ENCODE assay signal across 10 cellular contexts in the genomic region with DNA sequence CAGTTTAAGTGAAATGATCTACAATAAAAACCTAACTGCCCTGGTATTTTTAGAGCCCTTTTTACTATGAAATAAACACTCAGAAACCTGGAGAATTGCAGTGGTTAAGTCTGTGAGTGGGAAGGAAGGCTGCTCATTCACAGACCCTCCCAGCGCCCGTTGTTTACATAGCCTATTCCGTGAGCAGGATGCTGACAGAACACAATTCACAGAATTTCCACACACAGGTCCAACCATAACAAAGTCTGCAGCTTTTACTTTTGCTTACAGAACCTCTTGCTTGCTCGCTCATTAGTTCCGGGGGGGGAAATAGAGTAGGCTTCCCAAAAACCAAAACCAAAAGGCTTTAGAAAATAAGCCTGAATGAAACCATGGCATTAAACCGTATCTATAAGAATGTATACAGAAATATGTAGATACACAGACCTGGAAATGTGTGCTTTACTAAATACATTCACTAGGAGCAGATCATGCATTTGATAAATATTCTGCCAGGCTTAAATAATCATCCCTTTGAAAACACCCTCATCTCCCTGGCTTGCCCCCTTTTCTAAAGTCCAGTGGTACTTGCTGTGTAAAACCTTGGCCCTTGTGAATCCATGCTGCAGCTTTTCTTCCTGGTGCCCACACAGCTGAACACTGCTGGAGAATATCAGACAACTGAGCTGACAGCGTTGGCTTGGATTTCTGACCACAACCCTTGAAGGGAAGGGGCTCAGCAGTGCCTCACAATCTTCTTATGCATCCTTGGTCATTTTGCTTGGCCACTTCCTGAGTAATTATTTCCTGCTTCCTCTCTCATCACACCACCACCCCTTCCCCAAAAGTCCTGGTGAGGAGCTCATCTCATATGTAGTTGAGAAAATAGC.
DNase-seq lines count a peak whose midpoint lies in the region; ATAC-seq, FAIRE-seq and TF ChIP-seq lines count a peak whose summit lies in the region.
"Had no signal": no experiment of that assay in that cellular context is flagged by ENCODE, and none has a peak within 500 bp of the region (broad histone marks: within the 10 kb centered on the region; RNA-seq: fewer than 3 reads in every experiment).

No MANE protein-coding gene starts in this region.

- H3K27ac ChIP-seq in KOPT-K1 (ENCODE audit: low read depth, low read length, poor library complexity, severe bottlenecking) (peak overlapping the region; percentile 5), OCI-LY7 (ENCODE audit: low read depth, low read length, poor library complexity, severe bottlenecking) (no peak overlapping the region)

- H3K4me2 ChIP-seq in OCI-LY7 (ENCODE audit: low read length), result no peak overlapping the region

- CTCF ChIA-PET in OCI-LY7 (lab: Charles Lee; ENCODE audit: unreplicated experiment), result no interaction called here

- no peaks in the 10 kb centered on the region for H4K20me1 ChIP-seq in OCI-LY7 (ENCODE audit: insufficient read depth, low read length)

- H3K9me3 ChIP-seq in KOPT-K1 (ENCODE audit: insufficient read depth, low read length, poor library complexity, severe bottlenecking) (no peaks in the 10 kb centered on the region), OCI-LY7 (ENCODE audit: low read length) (no peaks in the 10 kb centered on the region)

- H3K36me3 ChIP-seq in KOPT-K1 (ENCODE audit: insufficient read depth, low read length) (no peaks in the 10 kb centered on the region), OCI-LY7 (ENCODE audit: insufficient read depth, low read length) (no peaks in the 10 kb centered on the region)

- BruUV-seq in OCI-LY7 (replicated peaks; lab: Mats Ljungman, UMichigan), result no TSS peak

- no peak for ATAC-seq in GM21367 (IDR thresholded peaks at IDR 0.05; ENCODE audit: unreplicated experiment)
- no peak for ATAC-seq in GM21825 (IDR thresholded peaks at IDR 0.05; ENCODE audit: unreplicated experiment)

- intact Hi-C loops in OCI-LY7 (cut with micrococcal nuclease; ENCODE audit: unreplicated experiment), result no loop called here

- H2AFZ ChIP-seq in OCI-LY7 (ENCODE audit: low read length), result no peak overlapping the region

- TF ChIP-seq CTCF in WI38 (IDR thresholded peaks at IDR 0.05; ENCODE audit: low read depth, low read length), result no peak
- TF ChIP-seq CTCF in OCI-LY7 (conservative IDR thresholded peaks at IDR 0.05; ENCODE audit: low read length), result no peak

- H3K79me2 ChIP-seq in OCI-LY7 (ENCODE audit: insufficient read depth, low read depth, low read length), result no peaks in the 10 kb centered on the region

- no peak for TF ChIP-seq POLR2A in GM12891 (IDR thresholded peaks at IDR 0.05; ENCODE audit: low read depth, low read length)

- no peaks in the 10 kb centered on the region for H3K4me1 ChIP-seq in OCI-LY7 (ENCODE audit: insufficient read depth, low read length, poor library complexity, severe bottlenecking)

- H3K4me3 ChIP-seq in WI38 (ENCODE audit: low read depth, low read length) (peak overlapping the region; percentile 31), OCI-LY7 (ENCODE audit: low read depth, low read length, poor library complexity, severe bottlenecking) (no peak overlapping the region)

- DNase-seq in glomerular visceral epithelial cell (ENCODE audit: extremely low spot score), result peak; percentile 26
- DNase-seq in renal cortical epithelial cell (ENCODE audit: low read depth), result peak; percentile 46
- no peak for DNase-seq in OCI-LY7 (ENCODE audit: low spot score)
- DNase-seq in GM12891 (ENCODE audit: insufficient read length, low spot score), result no peak
- DNase-seq: NCI-H526 treated with DMSO at 0.1 percent for 48 hours had no signal

- POLR2A ChIA-PET in OCI-LY7 (lab: Charles Lee), result no interaction called here

- no peak for FAIRE-seq in GM12891 (lab: Jason Lieb, UNC)
- FAIRE-seq: colon had no signal

- H3K9me2 ChIP-seq in OCI-LY7 (ENCODE audit: insufficient read depth, low read length), result no peaks in the 10 kb centered on the region

TF ChIP-seq in GM12891, 5 proteins besides CTCF, POLR2A, EP300 and RAD21:
- TF ChIP-seq SPI1 (IDR thresholded peaks at IDR 0.05; ENCODE audit: low read depth, low read length) (no peak), TAF1 (IDR thresholded peaks at IDR 0.05; ENCODE audit: low read depth, low read length) (no peak), PAX5 (IDR thresholded peaks at IDR 0.05; ENCODE audit: insufficient read depth, low read length, severe bottlenecking) (no peak), POLR2AphosphoS5 (IDR thresholded peaks at IDR 0.05; ENCODE audit: low read depth, low read length) (no peak), POU2F2 (IDR thresholded peaks at IDR 0.05; ENCODE audit: low read depth, low read length) (no peak)

Comparison
In these comparisons a context has a peak if more than half of its experiments do, and no peak if none do; other contexts are left out.
1. DNase-seq: peak in glomerular visceral epithelial cell (single experiment) and renal cortical epithelial cell (single experiment); none in OCI-LY7 (single experiment) and GM12891 (single experiment).